ENCODE assay signal across 24 cellular contexts in the genomic region with DNA sequence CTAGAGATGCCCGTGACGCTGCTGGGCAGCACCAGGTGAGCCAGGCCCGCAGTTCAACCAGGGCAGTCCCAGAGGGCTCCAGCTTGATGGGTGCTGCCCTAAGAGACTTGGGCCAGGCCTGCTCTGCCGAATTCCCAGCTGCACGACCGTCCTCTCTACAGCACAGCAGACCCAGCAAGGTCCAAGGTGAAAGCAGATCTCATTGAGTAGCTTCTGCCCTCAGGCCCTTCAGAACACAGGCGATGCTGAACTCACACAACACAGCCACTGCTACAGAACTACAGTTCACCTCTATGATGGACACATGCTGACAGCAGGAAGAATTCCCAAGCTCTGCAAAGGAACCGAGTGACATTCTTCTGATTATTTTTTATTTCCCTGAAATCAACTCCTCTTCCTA.
DNase-seq lines count a peak whose midpoint lies in the region; ATAC-seq and TF ChIP-seq lines count a peak whose summit lies in the region.
"Had no signal": no experiment of that assay in that cellular context is flagged by ENCODE, and none has a peak within 500 bp of the region (broad histone marks: within the 10 kb centered on the region; RNA-seq: fewer than 3 reads in every experiment).

No MANE protein-coding gene starts in this region.

- H3K27ac ChIP-seq in stomach smooth muscle (ENCODE audit: low read length) (peak overlapping the region; percentile 24), adrenal gland (no peak overlapping the region)
- H3K27ac ChIP-seq: ascending aorta, Peyer's patch, vagina had no signal

- H3K36me3 ChIP-seq in stomach smooth muscle (ENCODE audit: control insufficient read depth in 2 of 2, insufficient read depth in 2 of 2, low read length in 2 of 2): no peaks in the 10 kb centered on the region
- no peaks in the 10 kb centered on the region for H3K36me3 ChIP-seq in adrenal gland (replicated peaks in 1 of 2)
- H3K36me3 ChIP-seq: ascending aorta, Peyer's patch, vagina had no signal

- H3K36me3 Mint-ChIP-seq in activated CD4-positive, alpha-beta T cell treated with anti-CD3 and anti-CD28 coated beads, Interleukin-2, amount 10 ng/mL, durations not matched to agents 7 days and 5 days (ENCODE audit: low read depth): no peaks in the 10 kb centered on the region
- peaks cover 2% of the 10 kb centered on the region for H3K36me3 Mint-ChIP-seq in chondrocyte (ENCODE audit: low read depth)
- H3K36me3 Mint-ChIP-seq in naive B cell: no peaks in the 10 kb centered on the region
- no peaks in the 10 kb centered on the region for H3K36me3 Mint-ChIP-seq in T-helper 17 cell (ENCODE audit: low read depth)

- H3K9me3 Mint-ChIP-seq in activated CD4-positive, alpha-beta T cell treated with anti-CD3 and anti-CD28 coated beads, Interleukin-2, amount 10 ng/mL, durations not matched to agents 7 days and 5 days: no peaks in the 10 kb centered on the region
- H3K9me3 Mint-ChIP-seq in chondrocyte (ENCODE audit: low read depth) (no peaks in the 10 kb centered on the region), naive B cell (no peaks in the 10 kb centered on the region)
- H3K9me3 Mint-ChIP-seq: activated naive CD4-positive, alpha-beta T cell treated with anti-CD3 and anti-CD28 coated beads for 36 hours; activated T-cell treated with anti-CD3 and anti-CD28 coated beads, Interleukin-2, amount 50 U/mL, for 24 hours; naive thymus-derived CD8-positive, alpha-beta T cell had no signal

- TF ChIP-seq CTCF in chondrocyte (IDR thresholded peaks at IDR 0.05): no peak
- TF ChIP-seq CTCF in adrenal gland (IDR thresholded peaks at IDR 0.05): no peak

- WGBS in adrenal gland, 4 donors: 87 to 94% (median 90%) methylated on average over 2 to 8 of the region's 8 CpGs

- H3K9me3 ChIP-seq in stomach smooth muscle (ENCODE audit: control insufficient read depth in 2 of 2, low read length in 2 of 2): no peaks in the 10 kb centered on the region
- no peaks in the 10 kb centered on the region for H3K9me3 ChIP-seq in T-helper 17 cell (ENCODE audit: control insufficient read depth, low read length, poor library complexity, severe bottlenecking)
- H3K9me3 ChIP-seq in adrenal gland (replicated peaks in 1 of 3): no peaks in the 10 kb centered on the region
- H3K9me3 ChIP-seq: ascending aorta, Peyer's patch, vagina had no signal

- H3K4me1 Mint-ChIP-seq in activated CD4-positive, alpha-beta T cell treated with anti-CD3 and anti-CD28 coated beads, Interleukin-2, amount 10 ng/mL, durations not matched to agents 7 days and 5 days: no peaks in the 10 kb centered on the region
- peaks cover 53% of the 10 kb centered on the region for H3K4me1 Mint-ChIP-seq in chondrocyte (ENCODE audit: low read depth)
- peaks cover 90 to 98% (median 97%) of the 10 kb centered on the region in 3 donors for H3K4me1 Mint-ChIP-seq in naive B cell
- peaks cover 28% of the 10 kb centered on the region for H3K4me1 Mint-ChIP-seq in T-helper 17 cell

- H3K27ac Mint-ChIP-seq in activated CD4-positive, alpha-beta T cell treated with anti-CD3 and anti-CD28 coated beads, Interleukin-2, amount 10 ng/mL, durations not matched to agents 7 days and 5 days: peak overlapping the region; percentile 27
- H3K27ac Mint-ChIP-seq in chondrocyte (ENCODE audit: unreplicated experiment) (peak overlapping the region; percentile 8), naive B cell (peak overlapping the region in 5 of 6 donors; percentile 46 to 84 (median 62)), T-helper 17 cell (no peak overlapping the region)
- H3K27ac Mint-ChIP-seq: activated CD8-positive, alpha-beta T cell treated with anti-CD3 and anti-CD28 coated beads, Interleukin-2, amount 10 ng/mL, durations not matched to agents 7 days and 5 days; activated naive CD4-positive, alpha-beta T cell treated with anti-CD3 and anti-CD28 coated beads for 36 hours; activated T-cell treated with anti-CD3 and anti-CD28 coated beads, Interleukin-2, amount 50 U/mL, for 24 hours had no signal

- intact Hi-C loops in adrenal gland (cut with DNase I): no loop called here

- no peak overlapping the region for H3K9ac ChIP-seq in stomach smooth muscle (ENCODE audit: low read length in 2 of 2)

- POLR2A ChIA-PET in activated CD4-positive, alpha-beta T cell treated with anti-CD3 and anti-CD28 coated beads, Interleukin-2, amount 10 ng/mL, durations not matched to agents 7 days and 5 days (lab: Charles Lee): no interaction called here

- no peak overlapping the region for H3K4me3 ChIP-seq in stomach smooth muscle (ENCODE audit: low read length in 2 of 2)
- H3K4me3 ChIP-seq in adrenal gland: no peak overlapping the region
- H3K4me3 ChIP-seq: ascending aorta, Peyer's patch, vagina had no signal

- H3K4me1 ChIP-seq in stomach smooth muscle (ENCODE audit: control insufficient read depth, insufficient read depth, low read length) (peaks cover 83% of the 10 kb centered on the region), adrenal gland (replicated peaks in 1 of 2) (peaks cover 42 to 62% of the 10 kb centered on the region in 2 donors)

- TF ChIP-seq POLR2A in adrenal gland (IDR thresholded peaks at IDR 0.05): no peak

- H3K4me3 Mint-ChIP-seq in activated CD4-positive, alpha-beta T cell treated with anti-CD3 and anti-CD28 coated beads, Interleukin-2, amount 10 ng/mL, durations not matched to agents 7 days and 5 days: no peak overlapping the region
- H3K4me3 Mint-ChIP-seq in chondrocyte (ENCODE audit: unreplicated experiment) (no peak overlapping the region), naive B cell (peak overlapping the region in 1 of 8 donors; percentile 65), T-helper 17 cell (no peak overlapping the region)
- H3K4me3 Mint-ChIP-seq: activated CD8-positive, alpha-beta T cell treated with anti-CD3 and anti-CD28 coated beads, Interleukin-2, amount 10 ng/mL, durations not matched to agents 7 days and 5 days; activated naive CD4-positive, alpha-beta T cell treated with anti-CD3 and anti-CD28 coated beads for 36 hours; activated T-cell treated with anti-CD3 and anti-CD28 coated beads, Interleukin-2, amount 50 U/mL, for 24 hours; naive thymus-derived CD8-positive, alpha-beta T cell had no signal

- no peak for DNase-seq in activated CD4-positive, alpha-beta T cell treated with anti-CD3 and anti-CD28 coated beads, Interleukin-2, amount 10 ng/mL, durations not matched to agents 7 days and 5 days
- no peak for DNase-seq in activated CD4-positive, alpha-beta T cell treated with anti-CD3 and anti-CD28 coated beads, Interleukin-2, amount 50 U/mL, for 1 hour
- no peak for DNase-seq in chondrocyte (ENCODE audit: low spot score)
- DNase-seq in naive B cell: no peak
- no peak for DNase-seq in T-helper 17 cell
- DNase-seq in stimulated activated CD8-positive, alpha-beta memory T cell treated with anti-CD3 and anti-CD28 coated beads, Interleukin-4, amount 100 ng/mL, for 48 hours: no peak
- DNase-seq in adrenal gland: no peak
- DNase-seq: activated CD8-positive, alpha-beta T cell treated with anti-CD3 and anti-CD28 coated beads, Interleukin-2, amount 10 ng/mL, durations not matched to agents 7 days and 5 days; activated naive CD4-positive, alpha-beta T cell treated with anti-CD3 and anti-CD28 coated beads for 36 hours; activated T-cell treated with anti-CD3 and anti-CD28 coated beads, Interleukin-2, amount 50 U/mL, for 24 hours; Calu3; EL; mammary epithelial cell; naive thymus-derived CD8-positive, alpha-beta T cell; NCI-H1092 treated with DMSO at 0.1 percent for 48 hours; NCI-H446 treated with DMSO at 0.1 percent for 48 hours; stimulated activated CD4-positive, alpha-beta T cell treated with anti-CD3 and anti-CD28 coated beads, Interleukin-4, amount 100 ng/mL, for 1 hour; T1000 had no signal

- CTCF ChIA-PET in activated CD4-positive, alpha-beta T cell treated with anti-CD3 and anti-CD28 coated beads, Interleukin-2, amount 10 ng/mL, durations not matched to agents 7 days and 5 days (lab: Charles Lee): no interaction called here

- ATAC-seq in naive B cell (ENCODE audit: low read depth in 2 of 2) (no peak), T-helper 17 cell (no peak)
- ATAC-seq: activated CD8-positive, alpha-beta T cell treated with anti-CD3 and anti-CD28 coated beads, Interleukin-2, amount 10 ng/mL, durations not matched to agents 7 days and 5 days; HCT116; naive thymus-derived CD8-positive, alpha-beta T cell had no signal

- no peaks in the 10 kb centered on the region for H3K27me3 Mint-ChIP-seq in activated CD4-positive, alpha-beta T cell treated with anti-CD3 and anti-CD28 coated beads, Interleukin-2, amount 10 ng/mL, durations not matched to agents 7 days and 5 days
- H3K27me3 Mint-ChIP-seq in chondrocyte (ENCODE audit: low read depth): no peaks in the 10 kb centered on the region
- no peaks in the 10 kb centered on the region for H3K27me3 Mint-ChIP-seq in naive B cell
- H3K27me3 Mint-ChIP-seq in T-helper 17 cell: no peaks in the 10 kb centered on the region
- H3K27me3 Mint-ChIP-seq: activated T-cell treated with anti-CD3 and anti-CD28 coated beads, Interleukin-2, amount 50 U/mL, for 24 hours; naive thymus-derived CD8-positive, alpha-beta T cell; progenitor cell of endocrine pancreas had no signal

- no peaks in the 10 kb centered on the region for H3K27me3 ChIP-seq in stomach smooth muscle (ENCODE audit: control insufficient read depth in 1 of 2, insufficient read depth in 2 of 2, low read length in 2 of 2)
- no peaks in the 10 kb centered on the region for H3K27me3 ChIP-seq in adrenal gland
- H3K27me3 ChIP-seq: ascending aorta, Peyer's patch, vagina had no signal
